Comparison of ENCODE assay signal across 12 cellular contexts in genomic region chr7:139699640-139700504, GRCh38.
A peak's percentile ranks its signal among the peaks of the same experiment; 100 is the strongest.
DNase-seq lines count a peak whose midpoint lies in the region; ATAC-seq and TF ChIP-seq lines count a peak whose summit lies in the region.
"Had no signal": no experiment of that assay in that cellular context is flagged by ENCODE, and none has a peak within 500 bp of the region (broad histone marks: within the 10 kb centered on the region; RNA-seq: fewer than 3 reads in every experiment).

No MANE protein-coding gene starts in this region.

- no peak overlapping the region for H2BK5ac ChIP-seq in mesenchymal stem cell (ENCODE audit: low read depth, low read length, poor library complexity, severe bottlenecking)

- peak overlapping the region in 1 of 2 experiments; percentile 48 for H3K14ac ChIP-seq in mesenchymal stem cell (ENCODE audit: low read length in 2 of 2)

- no peak overlapping the region for H2BK15ac ChIP-seq in mesenchymal stem cell (ENCODE audit: low read depth, poor library complexity, severe bottlenecking)

- H3K79me1 ChIP-seq in mesenchymal stem cell (replicated peaks; ENCODE audit: low read length, poor library complexity, severe bottlenecking) = peaks cover 17% of the 10 kb centered on the region

- POLR2A ChIA-PET in activated CD8-positive, alpha-beta T cell treated with anti-CD3 and anti-CD28 coated beads for 36 hours (lab: Charles Lee) = interaction anchor here (0.7 to 0.8 kb wide), 2 partner anchors 12 to 52 kb away, joined by 3 read pairs; no protein-coding TSS in a partner anchor

- TF ChIP-seq CTCF in GM12873 (IDR thresholded peaks at IDR 0.05; ENCODE audit: insufficient read depth, low read depth, low read length, missing control alignments) = peak; percentile 30
- TF ChIP-seq CTCF in activated CD8-positive, alpha-beta T cell treated with anti-CD3 and anti-CD28 coated beads for 36 hours (IDR thresholded peaks at IDR 0.05) = no peak

- H3K4me2 ChIP-seq in mesenchymal stem cell (ENCODE audit: low read length, poor library complexity, severe bottlenecking) = no peak overlapping the region
- H3K4me2 ChIP-seq: smooth muscle cell had no signal

- H3K36me3 ChIP-seq in mesenchymal stem cell (ENCODE audit: control insufficient read depth in 1 of 2, insufficient read depth in 2 of 2, low read depth in 1 of 2, low read length in 2 of 2) = peaks cover 35 to 47% of the 10 kb centered on the region in 2 experiments

- H3K4me3 ChIP-seq in mesenchymal stem cell (ENCODE audit: insufficient read depth in 1 of 2, low read depth in 1 of 2, low read length in 2 of 2) = no peak overlapping the region
- H3K4me3 ChIP-seq: esophagus muscularis mucosa, smooth muscle cell had no signal

- H2BK120ac ChIP-seq in mesenchymal stem cell (ENCODE audit: low read depth, low read length) = no peak overlapping the region

- WGBS in mesenchymal stem cell = 89% methylated on average over 18 of the region's 18 CpGs

- H3K4ac ChIP-seq in mesenchymal stem cell (ENCODE audit: low read depth in 1 of 2, low read length in 2 of 2) = no peak overlapping the region

- no peak overlapping the region for H4K8ac ChIP-seq in mesenchymal stem cell (ENCODE audit: low read length)

- H4K91ac ChIP-seq in mesenchymal stem cell (ENCODE audit: low read length) = peak overlapping the region; percentile 66

- H2AFZ ChIP-seq in mesenchymal stem cell (ENCODE audit: low read depth, low read length) = no peak overlapping the region

- H3K9ac ChIP-seq in mesenchymal stem cell (ENCODE audit: low read length) = no peak overlapping the region

- H3K4me1 ChIP-seq in mesenchymal stem cell (ENCODE audit: control insufficient read depth, insufficient read depth, low read depth, low read length) = peaks cover 33% of the 10 kb centered on the region

- peak; percentile 82 for DNase-seq in DMS53 (lab: John Stamatoyannopoulos, UW)
- peak; percentile 61 for DNase-seq in activated CD8-positive, alpha-beta T cell treated with anti-CD3 and anti-CD28 coated beads for 36 hours
- DNase-seq in mesenchymal stem cell = no peak
- DNase-seq in NCI-H524 treated with DMSO at 0.1 percent for 48 hours (lab: John Stamatoyannopoulos, UW) = no peak
- DNase-seq: activated CD8-positive, alpha-beta memory T cell treated with anti-CD3 and anti-CD28 coated beads, Interleukin-2, amount 50 U/mL, for 48 hours; naive thymus-derived CD4-positive, alpha-beta T cell; NCI-H526 treated with DMSO at 0.1 percent for 48 hours had no signal

- H2AK5ac ChIP-seq in mesenchymal stem cell (ENCODE audit: low read length, severe bottlenecking) = no peak overlapping the region

- peak; percentile 62 for ATAC-seq in activated CD8-positive, alpha-beta T cell treated with anti-CD3 and anti-CD28 coated beads for 36 hours
- ATAC-seq in GM21381 (IDR thresholded peaks at IDR 0.05; ENCODE audit: unreplicated experiment) (no peak), GM19023 (IDR thresholded peaks at IDR 0.05; ENCODE audit: unreplicated experiment) (no peak)
- ATAC-seq: naive thymus-derived CD4-positive, alpha-beta T cell had no signal

- no peaks in the 10 kb centered on the region for H3K9me3 Mint-ChIP-seq in activated CD8-positive, alpha-beta T cell treated with anti-CD3 and anti-CD28 coated beads for 36 hours
- H3K9me3 Mint-ChIP-seq: naive thymus-derived CD4-positive, alpha-beta T cell had no signal

- H3K23ac ChIP-seq in mesenchymal stem cell (ENCODE audit: low read length in 2 of 2) = no peak overlapping the region

- H3K18ac ChIP-seq in mesenchymal stem cell (ENCODE audit: low read depth in 1 of 2, low read length in 2 of 2) = peak overlapping the region in 1 of 2 experiments; percentile 68

- H3K27ac ChIP-seq in mesenchymal stem cell (ENCODE audit: low read length, poor library complexity, severe bottlenecking) = no peak overlapping the region
- H3K27ac ChIP-seq: esophagus muscularis mucosa had no signal

- H3K9me3 ChIP-seq in mesenchymal stem cell (ENCODE audit: control insufficient read depth, low read length) = no peaks in the 10 kb centered on the region
- H3K9me3 ChIP-seq: esophagus muscularis mucosa had no signal

- H3K27me3 ChIP-seq in mesenchymal stem cell (ENCODE audit: control insufficient read depth in 1 of 2, insufficient read depth in 1 of 2, low read length in 2 of 2) = no peaks in the 10 kb centered on the region
- H3K27me3 ChIP-seq: esophagus muscularis mucosa had no signal

- CTCF ChIA-PET in activated CD8-positive, alpha-beta T cell treated with anti-CD3 and anti-CD28 coated beads for 36 hours (lab: Charles Lee) = interaction anchor here (0.8 kb wide), 1 partner anchor 54 kb away, joined by 3 read pairs; no protein-coding TSS in a partner anchor

- H3K27ac Mint-ChIP-seq in activated CD8-positive, alpha-beta T cell treated with anti-CD3 and anti-CD28 coated beads for 36 hours = peak overlapping the region; percentile 61

- no peak overlapping the region for H3K4me3 Mint-ChIP-seq in activated CD8-positive, alpha-beta T cell treated with anti-CD3 and anti-CD28 coated beads for 36 hours
- H3K4me3 Mint-ChIP-seq: naive thymus-derived CD4-positive, alpha-beta T cell had no signal

- intact Hi-C loops in activated CD8-positive, alpha-beta T cell treated with anti-CD3 and anti-CD28 coated beads for 36 hours (cut with micrococcal nuclease) = no loop called here

- peaks cover 35% of the 10 kb centered on the region for H3K4me1 Mint-ChIP-seq in activated CD8-positive, alpha-beta T cell treated with anti-CD3 and anti-CD28 coated beads for 36 hours (ENCODE audit: low read depth)

- peaks cover 10% of the 10 kb centered on the region for H3K36me3 Mint-ChIP-seq in activated CD8-positive, alpha-beta T cell treated with anti-CD3 and anti-CD28 coated beads for 36 hours (ENCODE audit: low read depth)

- H2BK12ac ChIP-seq in mesenchymal stem cell (ENCODE audit: low read length in 2 of 2) = peak overlapping the region in 1 of 2 experiments; percentile 16

- no peaks in the 10 kb centered on the region for H3K27me3 Mint-ChIP-seq in activated CD8-positive, alpha-beta T cell treated with anti-CD3 and anti-CD28 coated beads for 36 hours
- H3K27me3 Mint-ChIP-seq: naive thymus-derived CD4-positive, alpha-beta T cell had no signal

Comparison
In these comparisons a context has a peak if more than half of its experiments do, and no peak if none do; other contexts are left out.
1. DNase-seq: peak in DMS53 (single experiment) and activated CD8-positive, alpha-beta T cell treated with anti-CD3 and anti-CD28 coated beads for 36 hours (single experiment); none in mesenchymal stem cell (single experiment) and NCI-H524 treated with DMSO at 0.1 percent for 48 hours (single experiment).